In the genomic region with DNA sequence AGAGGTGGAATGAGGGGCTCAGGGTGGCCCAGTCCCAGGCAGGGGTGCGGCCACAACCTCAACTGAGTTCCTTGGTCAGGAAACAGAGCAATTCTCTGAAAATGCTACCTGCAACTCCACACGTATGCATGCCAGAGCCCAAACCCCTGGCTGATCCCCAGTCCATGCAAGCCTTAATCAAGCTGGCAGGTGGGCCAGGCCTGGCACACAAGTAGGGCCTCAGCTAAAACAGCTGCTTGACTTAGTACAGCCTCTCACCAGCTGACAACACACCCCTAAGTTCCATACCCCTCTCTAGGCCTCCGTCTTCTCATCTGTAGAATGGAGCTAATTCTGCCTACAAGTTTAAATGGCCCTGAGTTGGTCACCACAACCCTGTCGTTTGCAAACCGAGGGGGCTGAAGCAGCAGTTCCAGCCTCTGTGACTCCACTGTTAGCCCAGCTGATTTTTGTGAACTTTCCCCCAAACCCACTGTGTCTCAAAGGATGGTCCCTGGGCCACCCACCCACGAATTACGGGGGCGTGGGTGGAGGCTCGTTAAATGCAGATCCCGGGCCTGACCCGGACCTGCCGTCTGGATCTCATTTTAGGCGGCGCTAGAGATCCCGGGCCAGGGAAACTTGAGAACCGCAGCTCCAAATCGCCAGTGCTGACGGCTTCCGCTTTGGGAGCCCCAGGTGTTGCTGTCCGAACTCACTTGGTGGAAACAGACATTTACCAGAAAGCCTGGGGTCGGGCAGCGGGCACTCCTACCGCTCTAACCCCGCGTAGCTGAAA, we compare ENCODE assay signal across 2 cellular contexts.
TF ChIP-seq lines count a peak whose summit lies in the region.

No MANE protein-coding gene starts in this region.

TF ChIP-seq in SK-N-SH, 30 proteins besides CTCF, POLR2A, EP300 and RAD21 (continued from another document):
- TF ChIP-seq YY1 (IDR thresholded peaks at IDR 0.05; ENCODE audit: low read depth) (no peak), MXI1 (IDR thresholded peaks at IDR 0.05; ENCODE audit: low read depth, low read length) (no peak), NRF1 (IDR thresholded peaks at IDR 0.05; ENCODE audit: low read depth, low read length) (no peak), FOXM1 (IDR thresholded peaks at IDR 0.05; ENCODE audit: low read depth) (no peak), GATA2 (CRISPR knock-in tag; IDR thresholded peaks at IDR 0.05) (no peak), RCOR1 (IDR thresholded peaks at IDR 0.05; ENCODE audit: low read length) (no peak), TEAD4 (IDR thresholded peaks at IDR 0.05; ENCODE audit: borderline replicate concordance, insufficient read depth) (no peak), RXRA (IDR thresholded peaks at IDR 0.05; ENCODE audit: borderline replicate concordance, low read depth) (no peak)
- TF ChIP-seq, protein P1, sequence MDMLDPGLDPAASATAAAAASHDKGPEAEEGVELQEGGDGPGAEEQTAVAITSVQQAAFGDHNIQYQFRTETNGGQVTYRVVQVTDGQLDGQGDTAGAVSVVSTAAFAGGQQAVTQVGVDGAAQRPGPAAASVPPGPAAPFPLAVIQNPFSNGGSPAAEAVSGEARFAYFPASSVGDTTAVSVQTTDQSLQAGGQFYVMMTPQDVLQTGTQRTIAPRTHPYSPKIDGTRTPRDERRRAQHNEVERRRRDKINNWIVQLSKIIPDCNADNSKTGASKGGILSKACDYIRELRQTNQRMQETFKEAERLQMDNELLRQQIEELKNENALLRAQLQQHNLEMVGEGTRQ (IDR thresholded peaks at IDR 0.05; ENCODE audit: borderline replicate concordance, low read depth, low read length) = no peak
- TF ChIP-seq, protein P2, sequence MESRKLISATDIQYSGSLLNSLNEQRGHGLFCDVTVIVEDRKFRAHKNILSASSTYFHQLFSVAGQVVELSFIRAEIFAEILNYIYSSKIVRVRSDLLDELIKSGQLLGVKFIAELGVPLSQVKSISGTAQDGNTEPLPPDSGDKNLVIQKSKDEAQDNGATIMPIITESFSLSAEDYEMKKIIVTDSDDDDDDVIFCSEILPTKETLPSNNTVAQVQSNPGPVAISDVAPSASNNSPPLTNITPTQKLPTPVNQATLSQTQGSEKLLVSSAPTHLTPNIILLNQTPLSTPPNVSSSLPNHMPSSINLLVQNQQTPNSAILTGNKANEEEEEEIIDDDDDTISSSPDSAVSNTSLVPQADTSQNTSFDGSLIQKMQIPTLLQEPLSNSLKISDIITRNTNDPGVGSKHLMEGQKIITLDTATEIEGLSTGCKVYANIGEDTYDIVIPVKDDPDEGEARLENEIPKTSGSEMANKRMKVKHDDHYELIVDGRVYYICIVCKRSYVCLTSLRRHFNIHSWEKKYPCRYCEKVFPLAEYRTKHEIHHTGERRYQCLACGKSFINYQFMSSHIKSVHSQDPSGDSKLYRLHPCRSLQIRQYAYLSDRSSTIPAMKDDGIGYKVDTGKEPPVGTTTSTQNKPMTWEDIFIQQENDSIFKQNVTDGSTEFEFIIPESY (IDR thresholded peaks at IDR 0.05; ENCODE audit: borderline replicate concordance, low read depth) = no peak
- TF ChIP-seq, protein P3, sequence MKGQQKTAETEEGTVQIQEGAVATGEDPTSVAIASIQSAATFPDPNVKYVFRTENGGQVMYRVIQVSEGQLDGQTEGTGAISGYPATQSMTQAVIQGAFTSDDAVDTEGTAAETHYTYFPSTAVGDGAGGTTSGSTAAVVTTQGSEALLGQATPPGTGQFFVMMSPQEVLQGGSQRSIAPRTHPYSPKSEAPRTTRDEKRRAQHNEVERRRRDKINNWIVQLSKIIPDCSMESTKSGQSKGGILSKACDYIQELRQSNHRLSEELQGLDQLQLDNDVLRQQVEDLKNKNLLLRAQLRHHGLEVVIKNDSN (IDR thresholded peaks at IDR 0.05; ENCODE audit: borderline replicate concordance, low read depth) = no peak

TF ChIP-seq in SK-N-SH treated with all-trans-retinoic acid at 6 μM for 48 hours, 23 proteins besides CTCF, POLR2A, EP300 and RAD21 (continued from another document):
- TF ChIP-seq RARB (CRISPR knock-in tag; IDR thresholded peaks at IDR 0.05) (no peak), OSR1 (CRISPR knock-in tag; IDR thresholded peaks at IDR 0.05) (no peak), ZNF565 (CRISPR knock-in tag; conservative IDR thresholded peaks at IDR 0.05; ENCODE audit: low read depth) (no peak), ZNF70 (CRISPR knock-in tag; IDR thresholded peaks at IDR 0.05) (no peak)
- TF ChIP-seq, protein P4, sequence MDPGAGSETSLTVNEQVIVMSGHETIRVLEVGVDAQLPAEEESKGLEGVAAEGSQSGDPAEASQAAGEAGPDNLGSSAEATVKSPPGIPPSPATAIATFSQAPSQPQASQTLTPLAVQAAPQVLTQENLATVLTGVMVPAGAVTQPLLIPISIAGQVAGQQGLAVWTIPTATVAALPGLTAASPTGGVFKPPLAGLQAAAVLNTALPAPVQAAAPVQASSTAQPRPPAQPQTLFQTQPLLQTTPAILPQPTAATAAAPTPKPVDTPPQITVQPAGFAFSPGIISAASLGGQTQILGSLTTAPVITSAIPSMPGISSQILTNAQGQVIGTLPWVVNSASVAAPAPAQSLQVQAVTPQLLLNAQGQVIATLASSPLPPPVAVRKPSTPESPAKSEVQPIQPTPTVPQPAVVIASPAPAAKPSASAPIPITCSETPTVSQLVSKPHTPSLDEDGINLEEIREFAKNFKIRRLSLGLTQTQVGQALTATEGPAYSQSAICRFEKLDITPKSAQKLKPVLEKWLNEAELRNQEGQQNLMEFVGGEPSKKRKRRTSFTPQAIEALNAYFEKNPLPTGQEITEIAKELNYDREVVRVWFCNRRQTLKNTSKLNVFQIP (CRISPR knock-in tag; IDR thresholded peaks at IDR 0.05; ENCODE audit: borderline replicate concordance, low read depth) = no peak
